22 cellular contexts compared by ENCODE assay signal in genomic region chr22:41222846-41223507, GRCh38. TPM values are rescaled to one million over a fixed set of nuclear protein-coding genes. Genes with fewer than 3 reads are reported as not detected.
DNase-seq lines count a peak whose midpoint lies in the region; ATAC-seq and TF ChIP-seq lines count a peak whose summit lies in the region.
"Had no signal": no experiment of that assay in that cellular context is flagged by ENCODE, and none has a peak within 500 bp of the region (broad histone marks: within the 10 kb centered on the region; RNA-seq: fewer than 3 reads in every experiment).

No MANE protein-coding gene starts in this region.

- ATAC-seq in activated T-cell treated with anti-CD3 and anti-CD28 coated beads, Interleukin-2, amount 50 U/mL, for 72 hours (replicated peaks in 1 of 2) = no peak

- no peak for DNase-seq in activated T-cell treated with anti-CD3 and anti-CD28 coated beads, Interleukin-2, amount 50 U/mL, for 72 hours
- DNase-seq in activated T-cell treated with anti-CD3 and anti-CD28 coated beads, Interleukin-2, amount 50 U/mL, for 1 hour = no peak
- DNase-seq in superior temporal gyrus (ENCODE audit: extremely low spot score) (no peak), putamen (ENCODE audit: low spot score) (no peak), dedifferentiated amniotic fluid mesenchymal stem cell (ENCODE audit: extremely low spot score) (no peak)
- DNase-seq: DMS 273 treated with DMSO at 0.1 percent for 48 hours, GF-D8, GOT3, Kasumi-1, MM.1S, NCI-H1092 treated with DMSO at 0.1 percent for 48 hours, NCI-H2107, NCI-H2227 treated with DMSO at 0.1 percent for 48 hours, NCI-H524 treated with DMSO at 0.1 percent for 48 hours, SHP77 had no signal

- WGBS in liver = 82% methylated on average over 9 of the region's 9 CpGs

- no peaks in the 10 kb centered on the region for H3K9me3 ChIP-seq in liver (ENCODE audit: control insufficient read depth in 4 of 4, low read length in 3 of 4)
- H3K9me3 ChIP-seq: A549; BLaER1 treated with 17β-estradiol and CSF1 and Interleukin-3, amounts not matched to agents 10 nM and 100 nM had no signal

- TF ChIP-seq RAD21 in liver (IDR thresholded peaks at IDR 0.05) = no peak

- peaks cover 5 to 19% (median 11%) of the 10 kb centered on the region in 4 donors for H3K4me1 ChIP-seq in liver (ENCODE audit: control insufficient read depth in 4 of 4, insufficient read depth in 4 of 4, low read length in 3 of 4)
- H3K4me1 ChIP-seq: A549 had no signal

- peaks cover 3% of the 10 kb centered on the region for H3K4me1 Mint-ChIP-seq in activated T-cell treated with anti-CD3 and anti-CD28 coated beads, Interleukin-2, amount 50 U/mL, for 72 hours (ENCODE audit: low read depth)
- H3K4me1 Mint-ChIP-seq in dendritic cell treated with granulocyte-macrophage colony-stimulating factor and Interleukin-4, amounts not matched to agents 40 ng/mL and 50 ng/mL, for 4 days (ENCODE audit: low read depth) = peaks cover 30% of the 10 kb centered on the region

- H3K27ac Mint-ChIP-seq in activated T-cell treated with anti-CD3 and anti-CD28 coated beads, Interleukin-2, amount 50 U/mL, for 72 hours = peak overlapping the region; percentile 70
- peak overlapping the region; percentile 15 for H3K27ac Mint-ChIP-seq in dendritic cell treated with granulocyte-macrophage colony-stimulating factor and Interleukin-4, amounts not matched to agents 40 ng/mL and 50 ng/mL, for 4 days
- H3K27ac Mint-ChIP-seq: IgD-negative memory B cell had no signal

- H3K9ac ChIP-seq in liver (ENCODE audit: low read depth in 1 of 2, low read length in 2 of 2) = no peak overlapping the region

- peaks cover 10 to 43% (median 18%) of the 10 kb centered on the region in 4 donors for H3K36me3 ChIP-seq in liver (ENCODE audit: control insufficient read depth in 4 of 4, insufficient read depth in 3 of 4, low read depth in 1 of 4, low read length in 3 of 4)

- no peaks in the 10 kb centered on the region for H3K9me3 Mint-ChIP-seq in activated T-cell treated with anti-CD3 and anti-CD28 coated beads, Interleukin-2, amount 50 U/mL, for 72 hours
- H3K9me3 Mint-ChIP-seq in dendritic cell treated with granulocyte-macrophage colony-stimulating factor and Interleukin-4, amounts not matched to agents 40 ng/mL and 50 ng/mL, for 4 days = no peaks in the 10 kb centered on the region
- H3K9me3 Mint-ChIP-seq: IgD-negative memory B cell had no signal

- intact Hi-C loops in dendritic cell treated with granulocyte-macrophage colony-stimulating factor and Interleukin-4, amounts not matched to agents 40 ng/mL and 50 ng/mL, for 4 days (cut with micrococcal nuclease) = no loop called here

- H3K36me3 Mint-ChIP-seq in activated T-cell treated with anti-CD3 and anti-CD28 coated beads, Interleukin-2, amount 50 U/mL, for 72 hours (ENCODE audit: insufficient read depth in 2 of 2) = peaks cover 4 to 23% of the 10 kb centered on the region in 2 donors
- peaks cover 89% of the 10 kb centered on the region for H3K36me3 Mint-ChIP-seq in dendritic cell treated with granulocyte-macrophage colony-stimulating factor and Interleukin-4, amounts not matched to agents 40 ng/mL and 50 ng/mL, for 4 days (ENCODE audit: low read depth)

- H3K4me3 Mint-ChIP-seq in activated T-cell treated with anti-CD3 and anti-CD28 coated beads, Interleukin-2, amount 50 U/mL, for 72 hours = no peak overlapping the region
- no peak overlapping the region for H3K4me3 Mint-ChIP-seq in dendritic cell treated with granulocyte-macrophage colony-stimulating factor and Interleukin-4, amounts not matched to agents 40 ng/mL and 50 ng/mL, for 4 days
- H3K4me3 Mint-ChIP-seq: IgD-negative memory B cell had no signal

- no peak overlapping the region for H3K4me3 ChIP-seq in liver (ENCODE audit: low read depth in 1 of 3, low read length in 3 of 3)
- H3K4me3 ChIP-seq: A549; BLaER1 treated with 17β-estradiol and CSF1 and Interleukin-3, amounts not matched to agents 10 nM and 100 nM had no signal

- H3K27me3 Mint-ChIP-seq in activated T-cell treated with anti-CD3 and anti-CD28 coated beads, Interleukin-2, amount 50 U/mL, for 72 hours (ENCODE audit: low read depth) = no peaks in the 10 kb centered on the region
- no peaks in the 10 kb centered on the region for H3K27me3 Mint-ChIP-seq in dendritic cell treated with granulocyte-macrophage colony-stimulating factor and Interleukin-4, amounts not matched to agents 40 ng/mL and 50 ng/mL, for 4 days
- H3K27me3 Mint-ChIP-seq: IgD-negative memory B cell had no signal

- TF ChIP-seq CTCF in liver (IDR thresholded peaks at IDR 0.05; ENCODE audit: low read depth, low read length, missing input control) = no peak

- H3K27ac ChIP-seq in liver (ENCODE audit: low read depth in 1 of 2, low read length in 2 of 2) (peak overlapping the region; percentile 44 to 53), temporal lobe (ENCODE audit: low read depth, low read length) (peak overlapping the region; percentile 73)
- H3K27ac ChIP-seq: A549; BLaER1 treated with 17β-estradiol and CSF1 and Interleukin-3, amounts not matched to agents 10 nM and 100 nM had no signal

- no peaks in the 10 kb centered on the region for H3K27me3 ChIP-seq in liver (ENCODE audit: control insufficient read depth in 4 of 4, insufficient read depth in 4 of 4, low read length in 3 of 4)
- H3K27me3 ChIP-seq: BLaER1 treated with 17β-estradiol and CSF1 and Interleukin-3, amounts not matched to agents 10 nM and 100 nM had no signal

TF ChIP-seq in liver, 16 proteins besides CTCF, POLR2A, EP300 and RAD21:
- no peak for TF ChIP-seq FOXA2 (IDR thresholded peaks at IDR 0.05)
- TF ChIP-seq TAF1 (conservative IDR thresholded peaks at IDR 0.05) = no peak
- no peak for TF ChIP-seq FOXA1 (IDR thresholded peaks at IDR 0.05)
- no peak for TF ChIP-seq HNF4A (conservative IDR thresholded peaks at IDR 0.05)
- no peak for TF ChIP-seq SP1 (IDR thresholded peaks at IDR 0.05)
- no peak for TF ChIP-seq RXRA (IDR thresholded peaks at IDR 0.05)
- no peak for TF ChIP-seq ZBTB33 (IDR thresholded peaks at IDR 0.05)
- TF ChIP-seq JUND (IDR thresholded peaks at IDR 0.05) = no peak
- no peak for TF ChIP-seq EGR1 (IDR thresholded peaks at IDR 0.05; ENCODE audit: low read depth in 2 of 2)
- no peak for TF ChIP-seq ATF3 (IDR thresholded peaks at IDR 0.05)
- no peak for TF ChIP-seq HNF4G (IDR thresholded peaks at IDR 0.05)
- no peak for TF ChIP-seq REST (IDR thresholded peaks at IDR 0.05)
- TF ChIP-seq NR2F2 (IDR thresholded peaks at IDR 0.05) = no peak
- no peak for TF ChIP-seq MAX (IDR thresholded peaks at IDR 0.05)
- TF ChIP-seq GABPA (IDR thresholded peaks at IDR 0.05 in 1 of 2, conservative IDR thresholded peaks at IDR 0.05 in 1 of 2) = no peak
- TF ChIP-seq YY1 (IDR thresholded peaks at IDR 0.05) = no peak

RNA-seq across cellular contexts. Expression of gene CHADL, which starts 17.8 kb away (rescaled TPM):
- 1 to 10 TPM in 1 of 2 donors, under 1 TPM in 1; 0.55 to 1.4 TPM for total RNA-seq in activated T-cell treated with anti-CD3 and anti-CD28 coated beads, Interleukin-2, amount 50 U/mL, for 72 hours
- total RNA-seq in liver (1 to 10 TPM in 1 of 2 donors, under 1 TPM in 1; 0.51 to 1.0 TPM), temporal lobe (2.7 TPM)
- polyA plus RNA-seq in liver = under 1 TPM; 0.55 to 0.68 TPM
- total RNA-seq: HT-29 had no signal
- polyA plus RNA-seq: A549 had no signal

RNA-seq across cellular contexts. Expression of gene L3MBTL2, which starts 17.9 kb away (rescaled TPM):
- total RNA-seq in activated T-cell treated with anti-CD3 and anti-CD28 coated beads, Interleukin-2, amount 50 U/mL, for 72 hours = 10 to 100 TPM; 21.9 to 25.6 TPM
- total RNA-seq in liver (10 to 100 TPM; 11.9 to 17.4 TPM), temporal lobe (18.2 TPM)
- 10 to 100 TPM in 1 of 2 donors, 1 to 10 TPM in 1; 8.7 to 12.7 TPM for polyA plus RNA-seq in liver
